ENCODE assay signal across 13 cellular contexts in the genomic region with DNA sequence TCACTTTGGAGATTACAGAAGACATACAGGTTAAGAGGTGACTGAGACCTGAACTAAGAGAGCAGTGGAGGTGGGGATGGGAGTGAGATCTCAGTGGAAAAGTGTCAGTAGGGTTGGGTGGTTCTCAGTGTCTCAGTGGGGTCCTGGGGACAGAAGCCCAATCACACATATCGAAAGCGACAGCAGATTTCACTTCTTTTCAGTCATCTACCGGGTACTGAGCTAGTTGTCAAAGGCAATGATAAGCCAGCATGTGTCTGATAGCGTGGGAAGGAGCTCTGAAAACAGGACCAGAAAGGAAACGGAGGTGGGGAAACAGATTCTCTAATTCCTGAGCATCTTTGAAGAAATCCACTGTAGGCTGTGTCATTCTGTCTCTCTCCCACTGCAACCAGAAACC. TPM values are rescaled to one million over a fixed set of nuclear protein-coding genes. Genes with fewer than 3 reads are reported as not detected.
DNase-seq lines count a peak whose midpoint lies in the region; ATAC-seq and TF ChIP-seq lines count a peak whose summit lies in the region.
"Had no signal": no experiment of that assay in that cellular context is flagged by ENCODE, and none has a peak within 500 bp of the region (broad histone marks: within the 10 kb centered on the region; RNA-seq: fewer than 3 reads in every experiment).

No MANE protein-coding gene starts in this region.

- TF ChIP-seq CTCF in natural killer cell (IDR thresholded peaks at IDR 0.05) = no peak

- H3K36me3 Mint-ChIP-seq in natural killer cell treated with Interleukin-12 subunit alpha and Interleukin-12 subunit beta and Interleukin-15 and Interleukin-18, amount 100 ng/mL, for 72 hours = peaks cover 9% of the 10 kb centered on the region
- no peaks in the 10 kb centered on the region for H3K36me3 Mint-ChIP-seq in natural killer cell
- H3K36me3 Mint-ChIP-seq in activated T-helper 17 cell treated with anti-CD3 and anti-CD28 coated beads, Interleukin-2, amount 50 U/mL, for 72 hours (ENCODE audit: low read depth) = no peaks in the 10 kb centered on the region

- ATAC-seq in natural killer cell treated with Interleukin-12 subunit alpha and Interleukin-12 subunit beta and Interleukin-15 and Interleukin-18, amount 100 ng/mL, for 72 hours = peak; percentile 65 to 81
- ATAC-seq in natural killer cell = no peak
- ATAC-seq in HG03025 (IDR thresholded peaks at IDR 0.05; ENCODE audit: low FRiP score, unreplicated experiment) = peak; percentile 45
- peak; percentile 89 for ATAC-seq in activated T-helper 17 cell treated with anti-CD3 and anti-CD28 coated beads, Interleukin-2, amount 50 U/mL, for 72 hours (replicated peaks)
- peak; percentile 73 for ATAC-seq in stimulated activated naive CD8-positive, alpha-beta T cell treated with anti-CD3 and anti-CD28 coated beads, Interleukin-15, Interleukin-2, amounts not matched to agents 100 U/mL and 50 U/mL, for 24 hours

- H3K27me3 Mint-ChIP-seq in natural killer cell treated with Interleukin-12 subunit alpha and Interleukin-12 subunit beta and Interleukin-15 and Interleukin-18, amount 100 ng/mL, for 72 hours = peaks cover 12 to 14% of the 10 kb centered on the region in 2 donors
- peaks cover 5 to 7% of the 10 kb centered on the region in 2 donors for H3K27me3 Mint-ChIP-seq in natural killer cell (ENCODE audit: low read depth in 2 of 2)
- no peaks in the 10 kb centered on the region for H3K27me3 Mint-ChIP-seq in activated T-helper 17 cell treated with anti-CD3 and anti-CD28 coated beads, Interleukin-2, amount 50 U/mL, for 72 hours

- H3K4me1 Mint-ChIP-seq in natural killer cell treated with Interleukin-12 subunit alpha and Interleukin-12 subunit beta and Interleukin-15 and Interleukin-18, amount 100 ng/mL, for 72 hours (ENCODE audit: low read depth in 2 of 2) = peaks cover 16 to 35% of the 10 kb centered on the region in 2 donors
- H3K4me1 Mint-ChIP-seq in natural killer cell = peaks cover 10 to 19% of the 10 kb centered on the region in 2 donors
- peaks cover 11% of the 10 kb centered on the region for H3K4me1 Mint-ChIP-seq in activated T-helper 17 cell treated with anti-CD3 and anti-CD28 coated beads, Interleukin-2, amount 50 U/mL, for 72 hours

- intact Hi-C loops in natural killer cell (cut with micrococcal nuclease) = no loop called here

- no peak overlapping the region for H3K27ac Mint-ChIP-seq in natural killer cell treated with Interleukin-12 subunit alpha and Interleukin-12 subunit beta and Interleukin-15 and Interleukin-18, amount 100 ng/mL, for 72 hours
- no peak overlapping the region for H3K27ac Mint-ChIP-seq in natural killer cell
- no peak overlapping the region for H3K27ac Mint-ChIP-seq in activated T-helper 17 cell treated with anti-CD3 and anti-CD28 coated beads, Interleukin-2, amount 50 U/mL, for 72 hours

- no peak for DNase-seq in natural killer cell treated with Interleukin-12 subunit alpha and Interleukin-12 subunit beta and Interleukin-15 and Interleukin-18, amount 100 ng/mL, for 72 hours (ENCODE audit: low spot score)
- no peak for DNase-seq in natural killer cell
- peak; percentile 28 for DNase-seq in stimulated activated naive CD8-positive, alpha-beta T cell treated with anti-CD3 and anti-CD28 coated beads, Interleukin-15, Interleukin-2, amounts not matched to agents 100 U/mL and 50 U/mL, for 24 hours
- DNase-seq in DMS 273 (lab: John Stamatoyannopoulos, UW; ENCODE audit: unreplicated experiment) = no peak
- no peak for DNase-seq in T-helper 9 cell
- DNase-seq in dedifferentiated amniotic fluid mesenchymal stem cell (ENCODE audit: extremely low spot score) = no peak
- DNase-seq: effector CD8-positive, alpha-beta T cell; left cardiac atrium; NCI-H2227 treated with DMSO at 0.1 percent for 48 hours; testis had no signal

- no peak overlapping the region for H3K4me3 Mint-ChIP-seq in natural killer cell treated with Interleukin-12 subunit alpha and Interleukin-12 subunit beta and Interleukin-15 and Interleukin-18, amount 100 ng/mL, for 72 hours
- H3K4me3 Mint-ChIP-seq in natural killer cell = no peak overlapping the region
- H3K4me3 Mint-ChIP-seq in activated T-helper 17 cell treated with anti-CD3 and anti-CD28 coated beads, Interleukin-2, amount 50 U/mL, for 72 hours = no peak overlapping the region
- H3K4me3 Mint-ChIP-seq: neural crest cell had no signal

- peaks cover 7% of the 10 kb centered on the region for H3K9me3 Mint-ChIP-seq in natural killer cell treated with Interleukin-12 subunit alpha and Interleukin-12 subunit beta and Interleukin-15 and Interleukin-18, amount 100 ng/mL, for 72 hours
- peaks cover 3 to 5% of the 10 kb centered on the region in 2 donors for H3K9me3 Mint-ChIP-seq in natural killer cell
- no peaks in the 10 kb centered on the region for H3K9me3 Mint-ChIP-seq in activated T-helper 17 cell treated with anti-CD3 and anti-CD28 coated beads, Interleukin-2, amount 50 U/mL, for 72 hours
- H3K9me3 Mint-ChIP-seq: neural crest cell had no signal

RNA-seq across cellular contexts. Expression of gene RHOU, which starts 59.5 kb away (rescaled TPM):
- 1 to 10 TPM in 1 of 2 donors, under 1 TPM in 1; 0.50 to 3.7 TPM for total RNA-seq in natural killer cell treated with Interleukin-12 subunit alpha and Interleukin-12 subunit beta and Interleukin-15 and Interleukin-18, amount 100 ng/mL, for 72 hours
- total RNA-seq in natural killer cell = 1 to 10 TPM in 1 of 3 donors, under 1 TPM in 2; 0.33 to 1.6 (median 0.82) TPM
- 1 to 10 TPM; 1.4 to 2.1 TPM for total RNA-seq in activated T-helper 17 cell treated with anti-CD3 and anti-CD28 coated beads, Interleukin-2, amount 50 U/mL, for 72 hours

Comparison
In these comparisons a context has a peak if more than half of its experiments do, and no peak if none do; other contexts are left out.
1. ATAC-seq: peak in natural killer cell treated with Interleukin-12 subunit alpha and Interleukin-12 subunit beta and Interleukin-15 and Interleukin-18, amount 100 ng/mL, for 72 hours (2 of 2), HG03025 (single experiment), activated T-helper 17 cell treated with anti-CD3 and anti-CD28 coated beads, Interleukin-2, amount 50 U/mL, for 72 hours (single experiment) and stimulated activated naive CD8-positive, alpha-beta T cell treated with anti-CD3 and anti-CD28 coated beads, Interleukin-15, Interleukin-2, amounts not matched to agents 100 U/mL and 50 U/mL, for 24 hours (single experiment); none in natural killer cell (0 of 3).